In the genomic region with DNA sequence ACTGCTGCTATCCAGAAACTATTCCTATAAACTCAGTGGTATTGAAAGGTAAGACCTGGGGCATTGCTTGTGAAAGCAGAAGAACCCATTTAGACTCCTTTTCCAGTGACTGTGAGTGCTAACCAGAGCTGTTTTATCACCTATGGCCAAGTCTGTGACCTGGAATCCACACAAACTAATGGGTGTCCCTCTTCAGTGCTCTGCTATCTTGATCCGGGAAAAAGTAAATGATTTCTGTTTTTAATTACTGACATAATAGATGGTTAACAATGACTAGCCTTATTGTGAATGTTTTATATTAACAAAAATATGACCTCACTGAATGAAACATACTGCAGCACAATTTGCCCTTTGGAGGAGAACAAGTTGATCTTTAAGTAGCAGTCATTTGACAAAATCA, we compare ENCODE assay signal across 27 cellular contexts.
"Had no signal": no experiment of that assay in that cellular context is flagged by ENCODE, and none has a peak within 500 bp of the region (broad histone marks: within the 10 kb centered on the region; RNA-seq: fewer than 3 reads in every experiment).

No MANE protein-coding gene starts in this region.

- H3K27me3 ChIP-seq: right lobe of liver, sigmoid colon, stomach, thyroid gland, tibial nerve, upper lobe of left lung, vagina had no signal

- H3K4me1 Mint-ChIP-seq: nephron; neural progenitor cell; stimulated activated effector memory CD8-positive, alpha-beta T cell treated with anti-CD3 and anti-CD28 coated beads, Interleukin-12 subunit alpha, Interleukin-12 subunit beta, amount 100 ng/mL, for 72 hours; stimulated activated naive B cell treated with anti-CD40 and anti-IgM and Interleukin-4, amounts not matched to agents 10 μg/mL and 1 μg/mL and 100 μg/mL, for 72 hours had no signal

- H2AFZ ChIP-seq: neural progenitor cell, parathyroid adenoma had no signal

- H3K9me3 ChIP-seq: ovary, psoas muscle, right lobe of liver, sigmoid colon, stomach, thoracic aorta, thyroid gland, tibial nerve, upper lobe of left lung, vagina had no signal

- H3K27me3 Mint-ChIP-seq: progenitor cell of endocrine pancreas; stimulated activated naive B cell treated with anti-CD40 and anti-IgM and Interleukin-4, amounts not matched to agents 10 μg/mL and 1 μg/mL and 100 μg/mL, for 72 hours; stimulated activated naive CD8-positive, alpha-beta T cell treated with anti-CD3 and anti-CD28 coated beads, Interleukin-15, Interleukin-2, amounts not matched to agents 100 ng/mL and 50 ng/mL, for 24 hours had no signal

- H3K9ac ChIP-seq: neural progenitor cell, parathyroid adenoma had no signal

- H3K9me3 Mint-ChIP-seq: neural progenitor cell had no signal

- H3K4me2 ChIP-seq: neural progenitor cell had no signal

- H3K27ac Mint-ChIP-seq: nephron; neural progenitor cell; progenitor cell of endocrine pancreas; stimulated activated effector memory CD8-positive, alpha-beta T cell treated with anti-CD3 and anti-CD28 coated beads, Interleukin-12 subunit alpha, Interleukin-12 subunit beta, amount 100 ng/mL, for 72 hours; stimulated activated naive B cell treated with anti-CD40 and anti-IgM and Interleukin-4, amounts not matched to agents 10 μg/mL and 1 μg/mL and 100 μg/mL, for 72 hours; stimulated activated naive CD8-positive, alpha-beta T cell treated with anti-CD3 and anti-CD28 coated beads, Interleukin-15, Interleukin-2, amounts not matched to agents 100 ng/mL and 50 ng/mL, for 24 hours had no signal

- ATAC-seq: psoas muscle; right cardiac atrium; right lobe of liver; stimulated activated effector memory CD8-positive, alpha-beta T cell treated with anti-CD3 and anti-CD28 coated beads, Interleukin-12 subunit alpha, Interleukin-12 subunit beta, amount 100 ng/mL, for 72 hours; stimulated activated naive B cell treated with anti-CD40 and anti-IgM and Interleukin-4, amounts not matched to agents 10 μg/mL and 1 μg/mL and 100 μg/mL, for 72 hours had no signal

- H3K36me3 Mint-ChIP-seq: neural progenitor cell; stimulated activated effector memory CD8-positive, alpha-beta T cell treated with anti-CD3 and anti-CD28 coated beads, Interleukin-12 subunit alpha, Interleukin-12 subunit beta, amount 100 ng/mL, for 72 hours; stimulated activated naive B cell treated with anti-CD40 and anti-IgM and Interleukin-4, amounts not matched to agents 10 μg/mL and 1 μg/mL and 100 μg/mL, for 72 hours had no signal

- H3K79me2 ChIP-seq: parathyroid adenoma had no signal

- H3K4me3 ChIP-seq: neural progenitor cell, ovary, psoas muscle, right lobe of liver, sigmoid colon, stomach, thoracic aorta, thyroid gland, tibial nerve, upper lobe of left lung, vagina had no signal

- DNase-seq: occipital lobe; ovary; posterior cingulate gyrus; psoas muscle; right cardiac atrium; right lobe of liver; sigmoid colon; small intestine; stimulated activated CD4-positive, alpha-beta T cell treated with anti-CD3 and anti-CD28 coated beads, Interleukin-15, amount 100 ng/mL, for 24 hours; stimulated activated CD4-positive, alpha-beta T cell treated with anti-CD3 and anti-CD28 coated beads, Interleukin-2, amount 100 ng/mL, for 24 hours; stimulated activated CD4-positive, alpha-beta T cell treated with anti-CD3 and anti-CD28 coated beads, Interleukin-2, amount 100 ng/mL, for 48 hours; stimulated activated CD4-positive, alpha-beta T cell treated with anti-CD3 and anti-CD28 coated beads, Interleukin-4, amount 100 ng/mL, for 24 hours; stimulated activated naive B cell treated with anti-CD40 and anti-IgM and Interleukin-4, amounts not matched to agents 10 μg/mL and 1 μg/mL and 100 μg/mL, for 72 hours; stimulated activated naive CD4-positive, alpha-beta T cell treated with Interleukin-2 at 50 U/mL for 16 hours; stomach; thyroid gland; trophoblast cell; upper lobe of left lung had no signal

- H3K4me3 Mint-ChIP-seq: nephron; neural progenitor cell; stimulated activated effector memory CD8-positive, alpha-beta T cell treated with anti-CD3 and anti-CD28 coated beads, Interleukin-12 subunit alpha, Interleukin-12 subunit beta, amount 100 ng/mL, for 72 hours; stimulated activated naive B cell treated with anti-CD40 and anti-IgM and Interleukin-4, amounts not matched to agents 10 μg/mL and 1 μg/mL and 100 μg/mL, for 72 hours; stimulated activated naive CD8-positive, alpha-beta T cell treated with anti-CD3 and anti-CD28 coated beads, Interleukin-15, Interleukin-2, amounts not matched to agents 100 ng/mL and 50 ng/mL, for 24 hours had no signal

- H3K4me1 ChIP-seq: neural progenitor cell, parathyroid adenoma, psoas muscle, right lobe of liver, sigmoid colon, stomach, thyroid gland, tibial nerve, upper lobe of left lung, vagina had no signal

- H3K27ac ChIP-seq: neural progenitor cell, ovary, parathyroid adenoma, psoas muscle, right lobe of liver, sigmoid colon, stomach, thoracic aorta, thyroid gland, tibial nerve, upper lobe of left lung, vagina had no signal

- H3K36me3 ChIP-seq: neural progenitor cell, ovary, right lobe of liver, sigmoid colon, stomach, thoracic aorta, thyroid gland, tibial nerve, upper lobe of left lung, vagina had no signal
